Comparison of ENCODE assay signal across 8 cellular contexts in genomic region chr11:123653405-123653996, GRCh38. TPM values are rescaled to one million over a fixed set of nuclear protein-coding genes. Genes with fewer than 3 reads are reported as not detected.
A peak's percentile ranks its signal among the peaks of the same experiment; 100 is the strongest.
DNase-seq lines count a peak whose midpoint lies in the region; ATAC-seq, FAIRE-seq and TF ChIP-seq lines count a peak whose summit lies in the region.

No MANE protein-coding gene starts in this region.

- H3K9me3 Mint-ChIP-seq in activated naive CD8-positive, alpha-beta T cell treated with anti-CD3 and anti-CD28 coated beads, Interleukin-2, amount 50 U/mL, for 24 hours: peaks cover under 1% of the 10 kb centered on the region

- no peak for TF ChIP-seq RAD21 in A549 (conservative IDR thresholded peaks at IDR 0.05 in 1 of 2, IDR thresholded peaks at IDR 0.05 in 1 of 2)

- POLR2A ChIA-PET in A549 (lab: Yijun Ruan, JAX): interaction anchor here (0.6 kb wide), 1 partner anchor 14 kb away, joined by 3 read pairs; no protein-coding TSS in a partner anchor

- DNase-seq in A549 (ENCODE audit: low read depth in 1 of 2, low spot score in 1 of 2): peak; percentile 7 to 33
- DNase-seq in activated naive CD8-positive, alpha-beta T cell treated with anti-CD3 and anti-CD28 coated beads, Interleukin-2, amount 50 U/mL, for 24 hours: no peak
- DNase-seq in inferior parietal cortex (ENCODE audit: extremely low spot score): peak; percentile 27
- DNase-seq in upper lobe of left lung: no peak
- DNase-seq in stimulated activated CD4-positive, alpha-beta T cell treated with anti-CD3 and anti-CD28 coated beads, Interleukin-2, amount 100 ng/mL, for 24 hours: no peak
- no peak for DNase-seq in NCI-H1694 (lab: John Stamatoyannopoulos, UW)
- no peak for DNase-seq in RPMI8226

- H3K36me3 Mint-ChIP-seq in activated naive CD8-positive, alpha-beta T cell treated with anti-CD3 and anti-CD28 coated beads, Interleukin-2, amount 50 U/mL, for 24 hours (ENCODE audit: low read depth): no peaks in the 10 kb centered on the region

- ATAC-seq in A549: peak; percentile 54 to 68
- ATAC-seq in GM18907 (IDR thresholded peaks at IDR 0.05; ENCODE audit: unreplicated experiment): peak; percentile 19
- ATAC-seq in activated naive CD8-positive, alpha-beta T cell treated with anti-CD3 and anti-CD28 coated beads, Interleukin-2, amount 50 U/mL, for 24 hours: no peak
- no peak for ATAC-seq in upper lobe of left lung (ENCODE audit: low FRiP score in 2 of 2)

- peaks cover 51% of the 10 kb centered on the region for H3K27me3 Mint-ChIP-seq in activated naive CD8-positive, alpha-beta T cell treated with anti-CD3 and anti-CD28 coated beads, Interleukin-2, amount 50 U/mL, for 24 hours

- CTCF ChIA-PET in A549 (lab: Yijun Ruan, JAX): interaction anchor here (0.6 to 7.6 kb wide), 12 partner anchors 9 to 418 kb away, joined by 3 to 52 read pairs (median 4); no protein-coding TSS in a partner anchor

- TF ChIP-seq EP300 in A549 (IDR thresholded peaks at IDR 0.05) (no peak), upper lobe of left lung (IDR thresholded peaks at IDR 0.05) (no peak)

- TF ChIP-seq CTCF in A549 (IDR thresholded peaks at IDR 0.05) (no peak; the same call in 2 of the 3 replicates), upper lobe of left lung (IDR thresholded peaks at IDR 0.05) (no peak)

- H3K4me2 ChIP-seq in A549: peak overlapping the region; percentile 81

- H3K4me3 ChIP-seq in A549 (peak overlapping the region; percentile 73), upper lobe of left lung (peak overlapping the region in 3 of 4 donors; percentile 48 to 59 (median 48))

- no peaks in the 10 kb centered on the region for H3K36me3 ChIP-seq in upper lobe of left lung

- 16% methylated on average over 11 of the region's 21 CpGs for WGBS in A549 (ENCODE audit: missing lambda C conversion rate)
- WGBS in upper lobe of left lung, 2 donors: 11 to 14% methylated on average over 14 to 21 of the region's 21 CpGs

- peak overlapping the region; percentile 40 for H3K4me3 Mint-ChIP-seq in activated naive CD8-positive, alpha-beta T cell treated with anti-CD3 and anti-CD28 coated beads, Interleukin-2, amount 50 U/mL, for 24 hours

- H3K27ac ChIP-seq in A549 (no peak overlapping the region), upper lobe of left lung (no peak overlapping the region)

- H3K27me3 ChIP-seq in upper lobe of left lung: peaks cover 0 to 19% (median 5%) of the 10 kb centered on the region in 4 donors

- peaks cover 6% of the 10 kb centered on the region for H3K4me1 Mint-ChIP-seq in activated naive CD8-positive, alpha-beta T cell treated with anti-CD3 and anti-CD28 coated beads, Interleukin-2, amount 50 U/mL, for 24 hours

- H3K27ac Mint-ChIP-seq in activated naive CD8-positive, alpha-beta T cell treated with anti-CD3 and anti-CD28 coated beads, Interleukin-2, amount 50 U/mL, for 24 hours: no peak overlapping the region

- no peak for FAIRE-seq in A549 (lab: Jason Lieb, UNC)

- H3K9me3 ChIP-seq in A549 (no peaks in the 10 kb centered on the region), upper lobe of left lung (no peaks in the 10 kb centered on the region)

- peaks cover 3% of the 10 kb centered on the region; the same call in 1 of the 3 replicates for H3K4me1 ChIP-seq in A549
- H3K4me1 ChIP-seq in upper lobe of left lung: peaks cover 12 to 22% (median 17%) of the 10 kb centered on the region in 4 donors

- TF ChIP-seq POLR2A in A549 (IDR thresholded peaks at IDR 0.05; ENCODE audit: low read length) (no peak), upper lobe of left lung (IDR thresholded peaks at IDR 0.05) (no peak)

TF ChIP-seq in A549, 52 proteins besides CTCF, POLR2A, EP300 and RAD21:
- TF ChIP-seq MYC (IDR thresholded peaks at IDR 0.05; ENCODE audit: borderline replicate concordance, low read length): no peak
- TF ChIP-seq HEYL (CRISPR knock-in tag; IDR thresholded peaks at IDR 0.05): no peak
- no peak for TF ChIP-seq BCL3 (IDR thresholded peaks at IDR 0.05)
- no peak for TF ChIP-seq TFCP2L1 (CRISPR knock-in tag; IDR thresholded peaks at IDR 0.05)
- no peak for TF ChIP-seq POLR2AphosphoS2 (conservative IDR thresholded peaks at IDR 0.05; ENCODE audit: low read length)
- TF ChIP-seq HOXB13 (CRISPR knock-in tag; IDR thresholded peaks at IDR 0.05; ENCODE audit: low read depth): no peak
- no peak for TF ChIP-seq NPAS2 (CRISPR knock-in tag; IDR thresholded peaks at IDR 0.05; ENCODE audit: borderline replicate concordance)
- TF ChIP-seq PBX3 (IDR thresholded peaks at IDR 0.05): no peak
- no peak for TF ChIP-seq PHF8 (IDR thresholded peaks at IDR 0.05; ENCODE audit: borderline replicate concordance, low read depth)
- no peak for TF ChIP-seq MAFK (IDR thresholded peaks at IDR 0.05; ENCODE audit: partially characterized antibody)
- no peak for TF ChIP-seq HDAC2 (IDR thresholded peaks at IDR 0.05)
- no peak for TF ChIP-seq ZC3H11A (IDR thresholded peaks at IDR 0.05)
- TF ChIP-seq RARB (CRISPR knock-in tag; IDR thresholded peaks at IDR 0.05): no peak
- TF ChIP-seq ZNF302 (CRISPR knock-in tag; IDR thresholded peaks at IDR 0.05): no peak
- no peak for TF ChIP-seq CBX2 (IDR thresholded peaks at IDR 0.05; ENCODE audit: borderline replicate concordance, low read depth)
- no peak for TF ChIP-seq JUN (IDR thresholded peaks at IDR 0.05)

RNA-seq across cellular contexts. Expression of gene SCN3B, which starts 0.9 kb away (rescaled TPM):
- polyA plus RNA-seq in A549 (2011; rRNA removed) (0.37 and 0.40 TPM in 2 replicates), A549 (2017; fragmentation: RNase III; extraction: RNeasy Plus Mini Kit Qiagen cat#74134 plus additional on column Dnase treatment) (0.17 to 0.25 TPM (median 0.18 TPM) in 3 replicates)
- 0.07 and 0.10 TPM in 2 replicates for polyA plus RNA-seq in A549 (2012; cell fraction: cytosol; rRNA removed)
- 0.12 and 0.20 TPM in 2 replicates for polyA plus RNA-seq in A549 (2012; cell fraction: nucleus; rRNA removed)
- polyA minus RNA-seq in A549 (2011; rRNA and poly(A)+ RNA removed): 0.15 and 0.25 TPM in 2 replicates
- total RNA-seq in upper lobe of left lung: 1 to 10 TPM in 3 of 6 donors, under 1 TPM in 1, not detected in 2; 0.46 to 2.7 (median 1.4) TPM

Comparison
In these comparisons a context has a peak if more than half of its experiments do, and no peak if none do; other contexts are left out.
1. ATAC-seq: peak in A549 (2 of 2) and GM18907 (single experiment); none in activated naive CD8-positive, alpha-beta T cell treated with anti-CD3 and anti-CD28 coated beads, Interleukin-2, amount 50 U/mL, for 24 hours (single experiment) and upper lobe of left lung (0 of 2).
2. DNase-seq: peak in A549 (2 of 2) and inferior parietal cortex (single experiment); none in activated naive CD8-positive, alpha-beta T cell treated with anti-CD3 and anti-CD28 coated beads, Interleukin-2, amount 50 U/mL, for 24 hours (single experiment), upper lobe of left lung (0 of 2), stimulated activated CD4-positive, alpha-beta T cell treated with anti-CD3 and anti-CD28 coated beads, Interleukin-2, amount 100 ng/mL, for 24 hours (0 of 2), NCI-H1694 (single experiment) and RPMI8226 (single experiment).